Comparison of ENCODE assay signal across 19 cellular contexts in the genomic region with DNA sequence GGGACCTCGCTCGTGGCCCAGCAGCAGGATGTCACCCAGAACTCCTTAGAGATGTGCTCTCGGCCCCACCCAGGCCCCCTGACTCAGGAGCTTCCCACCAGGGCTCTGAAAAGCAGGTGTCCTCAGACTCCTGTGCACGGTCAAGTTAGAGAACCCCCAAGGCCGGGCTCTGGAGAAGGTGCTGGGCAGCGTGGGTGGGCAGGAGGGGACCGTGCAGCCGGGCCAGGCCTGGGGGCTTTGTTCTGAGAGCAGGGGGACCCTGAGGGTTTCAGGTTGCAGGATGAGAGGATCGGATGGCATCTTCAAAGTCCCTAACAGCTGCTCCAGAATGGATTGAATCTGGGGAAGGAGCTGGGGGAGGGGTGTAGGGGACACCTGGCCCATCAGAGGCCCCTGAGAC.
"Had no signal": no experiment of that assay in that cellular context is flagged by ENCODE, and none has a peak within 500 bp of the region (broad histone marks: within the 10 kb centered on the region; RNA-seq: fewer than 3 reads in every experiment).

No MANE protein-coding gene starts in this region.

- ATAC-seq: effector memory CD8-positive, alpha-beta T cell; gastroesophageal sphincter; left cardiac atrium; pancreas; right cardiac atrium had no signal

- DNase-seq: effector memory CD8-positive, alpha-beta T cell; esophagus squamous epithelium; foreskin fibroblast; kidney; left cardiac atrium; mesendoderm; naive B cell; occipital lobe; pancreas; right cardiac atrium; stimulated activated CD4-positive, alpha-beta T cell treated with anti-CD3 and anti-CD28 coated beads, Interleukin-2, amount 100 ng/mL, for 48 hours; stimulated activated naive CD4-positive, alpha-beta T cell treated with Interleukin-2 at 50 U/mL for 16 hours; trophoblast cell had no signal

- H3K4me1 ChIP-seq: esophagus squamous epithelium, pancreas had no signal

- H3K4me3 Mint-ChIP-seq: dendritic cell treated with granulocyte-macrophage colony-stimulating factor and Interleukin-4, amounts not matched to agents 40 ng/mL and 50 ng/mL, for 4 days; effector memory CD8-positive, alpha-beta T cell; naive B cell; neural crest cell had no signal

- H3K36me3 Mint-ChIP-seq: naive B cell had no signal

- H3K27ac Mint-ChIP-seq: effector memory CD8-positive, alpha-beta T cell; naive B cell; progenitor cell of endocrine pancreas had no signal

- H3K4me1 Mint-ChIP-seq: naive B cell had no signal

- H3K27me3 ChIP-seq: gastroesophageal sphincter, pancreas had no signal

- H3K27me3 Mint-ChIP-seq: progenitor cell of endocrine pancreas had no signal

- H3K4me2 ChIP-seq: smooth muscle cell had no signal

- H3K4me3 ChIP-seq: esophagus squamous epithelium, gastroesophageal sphincter, pancreas, smooth muscle cell had no signal

- H3K9me3 ChIP-seq: esophagus squamous epithelium, gastroesophageal sphincter, pancreas had no signal

- H3K9me3 Mint-ChIP-seq: dendritic cell treated with granulocyte-macrophage colony-stimulating factor and Interleukin-4, amounts not matched to agents 40 ng/mL and 50 ng/mL, for 4 days; effector memory CD8-positive, alpha-beta T cell; neural crest cell had no signal

- H3K27ac ChIP-seq: epithelial cell of prostate, esophagus squamous epithelium, gastroesophageal sphincter, pancreas had no signal

- H3K36me3 ChIP-seq: esophagus squamous epithelium, gastroesophageal sphincter, pancreas had no signal
